Comparison of ENCODE assay signal across 8 cellular contexts in the genomic region with DNA sequence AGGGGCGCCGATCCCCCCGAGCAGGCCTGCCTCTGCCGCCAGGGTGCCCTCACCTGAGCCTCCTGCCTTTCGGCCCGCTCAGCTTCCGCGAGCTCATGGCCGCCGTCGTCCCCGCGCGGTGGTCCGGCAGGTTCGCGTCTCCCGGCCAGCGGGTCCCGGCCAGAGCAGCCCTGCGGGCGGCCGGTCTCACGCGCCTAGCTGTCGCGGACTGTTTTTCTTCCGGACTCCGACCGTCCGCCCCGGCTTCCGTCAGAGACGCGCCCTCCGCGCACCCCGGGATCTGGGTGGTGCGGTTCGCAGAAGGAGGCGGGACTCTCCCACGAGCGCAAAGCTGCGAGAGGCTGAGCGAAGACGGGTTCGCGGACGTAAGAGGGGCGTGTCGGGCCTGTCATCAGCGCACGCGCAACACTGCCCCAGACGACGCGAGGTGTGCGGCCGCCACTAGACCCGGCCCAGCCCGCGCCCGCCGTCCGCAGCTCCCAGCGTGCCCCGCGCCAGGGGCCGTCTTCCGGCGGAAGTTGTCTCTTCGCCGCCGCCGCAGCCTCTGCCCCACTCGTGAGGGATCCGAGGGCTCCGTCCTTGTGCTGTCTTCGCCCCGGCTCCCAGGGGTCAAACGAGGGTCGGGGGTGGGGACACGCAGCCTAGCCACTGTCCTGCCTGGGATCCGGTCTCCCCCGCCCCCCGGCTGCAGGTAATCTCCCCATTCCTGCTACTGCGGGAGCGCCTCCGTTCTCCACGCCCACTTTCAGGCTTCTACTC. TPM values are rescaled to one million over a fixed set of nuclear protein-coding genes. Genes with fewer than 3 reads are reported as not detected.
A peak's percentile ranks its signal among the peaks of the same experiment; 100 is the strongest.
DNase-seq lines count a peak whose midpoint lies in the region; ATAC-seq, FAIRE-seq and TF ChIP-seq lines count a peak whose summit lies in the region.

A gene (minus strand): TSS at position 210 of the 759 bp plus-strand sequence. CDS start 113 bp downstream, at position 97.

- H3K4me1 ChIP-seq in heart right ventricle (peaks cover 17 to 59% (median 50%) of the 10 kb centered on the region in 9 donors), upper lobe of right lung (peaks cover 42% of the 10 kb centered on the region)

- H3K27ac ChIP-seq in heart right ventricle = peak within 1 kb of the TSS; percentile 86 to 97 (median 92)
- H3K27ac ChIP-seq in upper lobe of right lung = peak within 1 kb of the TSS; percentile 89

- H3K9me3 ChIP-seq in heart right ventricle = no peaks in the 10 kb centered on the region
- H3K9me3 ChIP-seq in upper lobe of right lung = no peaks in the 10 kb centered on the region

- TF ChIP-seq CTCF in heart right ventricle (IDR thresholded peaks at IDR 0.05) = peak in 1 of 9 donors; percentile 14
- TF ChIP-seq CTCF in upper lobe of right lung (IDR thresholded peaks at IDR 0.05) = no peak

- DNase-seq in GM12892 (ENCODE audit: insufficient read length) (peak; percentile 97), NCI-H146 (lab: John Stamatoyannopoulos, UW) (peak; percentile 96), T-helper 1 cell (peak; percentile 97 to 99 (median 97)), amniotic epithelial cell (ENCODE audit: low read depth) (peak; percentile 98), heart right ventricle (peak; percentile 98), posterior vena cava (ENCODE audit: low spot score) (peak; percentile 100), upper lobe of right lung (peak; percentile 99)

- 0% methylated on average over 89 to 90 of the region's 90 CpGs for WGBS in heart right ventricle, 2 donors

- intact Hi-C loops in heart right ventricle (cut with DNase I) (loop anchor here in 9 of 10 donors (2.0 to 10.0 kb wide), 12 partner anchors 30 to 259 kb away; a partner anchor contains a TSS), posterior vena cava (cut with DNase I) (loop anchor here (1.0 to 10.0 kb wide), 3 partner anchors 43 to 62 kb away; a partner anchor contains a TSS), upper lobe of right lung (cut with DNase I) (no loop called here)

- FAIRE-seq in GM12892 (lab: Jason Lieb, UNC) = peak; percentile 100

- H3K4me3 ChIP-seq in heart right ventricle = peak within 1 kb of the TSS; percentile 81 to 100 (median 94)
- peak within 1 kb of the TSS; percentile 95 for H3K4me3 ChIP-seq in upper lobe of right lung

- H3K27me3 ChIP-seq in heart right ventricle = no peaks in the 10 kb centered on the region
- H3K27me3 ChIP-seq in upper lobe of right lung = no peaks in the 10 kb centered on the region

- peak; percentile 91 for TF ChIP-seq POLR2A in GM12892 (IDR thresholded peaks at IDR 0.05; ENCODE audit: low read depth, low read length)

- H3K36me3 ChIP-seq in heart right ventricle (peaks cover 0 to 59% (median 7%) of the 10 kb centered on the region in 9 donors), upper lobe of right lung (peaks cover 36% of the 10 kb centered on the region)

- peak; percentile 84 for ATAC-seq in HG02852 (IDR thresholded peaks at IDR 0.05; ENCODE audit: unreplicated experiment)
- ATAC-seq in heart right ventricle = peak; percentile 96 to 99 (median 97)
- peak; percentile 96 for ATAC-seq in upper lobe of right lung

RNA-seq across cellular contexts. Expression of the gene that starts here (rescaled TPM):
- polyA plus RNA-seq in GM12892 (2012; ENCODE audit: missing spikeins) = 10.1 TPM
- total RNA-seq in heart right ventricle (10 to 100 TPM; 26.8 to 41.2 (median 32.7) TPM), posterior vena cava (10 to 100 TPM; 23.5 to 25.2 TPM), upper lobe of right lung (69.8 TPM)
- 10 to 100 TPM; 38.6 to 45.5 TPM for polyA plus RNA-seq in heart right ventricle

Comparison
In these comparisons a context has a peak if more than half of its experiments do, and no peak if none do; other contexts are left out.
1. Peak in every context shown above with its lines: DNase-seq, ATAC-seq, H3K4me3 ChIP-seq and H3K27ac ChIP-seq.